In genomic region chr14:77091518-77091917, GRCh38 we compare ENCODE assay signal across 10 cellular contexts. TPM values are rescaled to one million over a fixed set of nuclear protein-coding genes. Genes with fewer than 3 reads are reported as not detected.
"Had no signal": no experiment of that assay in that cellular context is flagged by ENCODE, and none has a peak within 500 bp of the region (broad histone marks: within the 10 kb centered on the region; RNA-seq: fewer than 3 reads in every experiment).

No MANE protein-coding gene starts in this region.

- H3K4me3 Mint-ChIP-seq: GM23338, H9 had no signal

- ATAC-seq: GM23338 had no signal

- FAIRE-seq: H1, H54 had no signal

- H3K27ac ChIP-seq: KMS-11 had no signal

- H3K4me3 ChIP-seq: GM23338 had no signal

- H3K27ac Mint-ChIP-seq: GM23338, H9 had no signal

- DNase-seq: H9, HCEC 1CT, IMR-90, Karpas-422, KBM-7 had no signal

RNA-seq across cellular contexts. Expression of gene ZDHHC22, which starts 50.1 kb away (rescaled TPM):
- total RNA-seq: HT-29, IMR-90 had no signal
- polyA plus RNA-seq: IMR-90 had no signal
